1 cellular context compared by ENCODE assay signal in genomic region chr1:18640228-18641004, GRCh38.
TF ChIP-seq lines count a peak whose summit lies in the region.

No MANE protein-coding gene starts in this region.

TF ChIP-seq in HEK293, 187 proteins besides CTCF, POLR2A, EP300 and RAD21 (continued from another document and continues in another):
- peak; percentile 81 for TF ChIP-seq SP7 (tag by site-specific recombination; IDR thresholded peaks at IDR 0.05)
- no peak; the same call in none of the 2 replicates for TF ChIP-seq ZBTB20 (tag by site-specific recombination; IDR thresholded peaks at IDR 0.05)
- peak; percentile 44; the same call in 1 of the 2 replicates for TF ChIP-seq KLF17 (tag by site-specific recombination; IDR thresholded peaks at IDR 0.05)
- TF ChIP-seq ZNF366 (tag by site-specific recombination; conservative IDR thresholded peaks at IDR 0.05) = peak; percentile 14; the same call in 1 of the 2 replicates
- 0 out of 2 replicates have a peak, but pooled peaks have one; percentile 16 for TF ChIP-seq ZNF843 (tag by site-specific recombination; IDR thresholded peaks at IDR 0.05)
- no peak for TF ChIP-seq ZNF114 (tag by site-specific recombination; IDR thresholded peaks at IDR 0.05)
- no peak for TF ChIP-seq ZNF704 (tag by site-specific recombination; IDR thresholded peaks at IDR 0.05)
- TF ChIP-seq ZNF580 (tag by site-specific recombination; IDR thresholded peaks at IDR 0.05) = no peak
- peak; percentile 74 for TF ChIP-seq OSR2 (tag by site-specific recombination; IDR thresholded peaks at IDR 0.05)
- TF ChIP-seq ZNF133 (tag by site-specific recombination; IDR thresholded peaks at IDR 0.05) = no peak
- TF ChIP-seq KLF9 (tag by site-specific recombination; IDR thresholded peaks at IDR 0.05; ENCODE audit: low read depth) = 0 out of 2 replicates have a peak, but pooled peaks have one; percentile 7
- no peak for TF ChIP-seq ZNF670 (tag by site-specific recombination; IDR thresholded peaks at IDR 0.05; ENCODE audit: low read depth)
- TF ChIP-seq, protein P1, sequence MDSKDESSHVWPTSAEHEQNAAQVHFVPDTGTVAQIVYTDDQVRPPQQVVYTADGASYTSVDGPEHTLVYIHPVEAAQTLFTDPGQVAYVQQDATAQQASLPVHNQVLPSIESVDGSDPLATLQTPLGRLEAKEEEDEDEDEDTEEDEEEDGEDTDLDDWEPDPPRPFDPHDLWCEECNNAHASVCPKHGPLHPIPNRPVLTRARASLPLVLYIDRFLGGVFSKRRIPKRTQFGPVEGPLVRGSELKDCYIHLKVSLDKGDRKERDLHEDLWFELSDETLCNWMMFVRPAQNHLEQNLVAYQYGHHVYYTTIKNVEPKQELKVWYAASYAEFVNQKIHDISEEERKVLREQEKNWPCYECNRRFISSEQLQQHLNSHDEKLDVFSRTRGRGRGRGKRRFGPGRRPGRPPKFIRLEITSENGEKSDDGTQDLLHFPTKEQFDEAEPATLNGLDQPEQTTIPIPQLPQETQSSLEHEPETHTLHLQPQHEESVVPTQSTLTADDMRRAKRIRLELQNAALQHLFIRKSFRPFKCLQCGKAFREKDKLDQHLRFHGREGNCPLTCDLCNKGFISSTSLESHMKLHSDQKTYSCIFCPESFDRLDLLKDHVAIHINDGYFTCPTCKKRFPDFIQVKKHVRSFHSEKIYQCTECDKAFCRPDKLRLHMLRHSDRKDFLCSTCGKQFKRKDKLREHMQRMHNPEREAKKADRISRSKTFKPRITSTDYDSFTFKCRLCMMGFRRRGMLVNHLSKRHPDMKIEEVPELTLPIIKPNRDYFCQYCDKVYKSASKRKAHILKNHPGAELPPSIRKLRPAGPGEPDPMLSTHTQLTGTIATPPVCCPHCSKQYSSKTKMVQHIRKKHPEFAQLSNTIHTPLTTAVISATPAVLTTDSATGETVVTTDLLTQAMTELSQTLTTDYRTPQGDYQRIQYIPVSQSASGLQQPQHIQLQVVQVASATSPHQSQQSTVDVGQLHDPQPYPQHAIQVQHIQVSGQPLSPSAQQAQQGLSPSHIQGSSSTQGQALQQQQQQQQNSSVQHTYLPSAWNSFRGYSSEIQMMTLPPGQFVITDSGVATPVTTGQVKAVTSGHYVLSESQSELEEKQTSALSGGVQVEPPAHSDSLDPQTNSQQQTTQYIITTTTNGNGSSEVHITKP (tag by site-specific recombination; IDR thresholded peaks at IDR 0.05) = peak; percentile 85
- TF ChIP-seq KLF10 (tag by site-specific recombination; IDR thresholded peaks at IDR 0.05) = no peak
- TF ChIP-seq ZNF521 (tag by site-specific recombination; IDR thresholded peaks at IDR 0.05) = no peak
- TF ChIP-seq ZNF341 (tag by site-specific recombination; IDR thresholded peaks at IDR 0.05; ENCODE audit: low read depth) = 0 out of 2 replicates have a peak, but pooled peaks have one; percentile 23
- no peak for TF ChIP-seq BCL11A (tag by site-specific recombination; IDR thresholded peaks at IDR 0.05; ENCODE audit: low read depth)
- no peak for TF ChIP-seq ZNF175 (tag by site-specific recombination; IDR thresholded peaks at IDR 0.05)
- no peak for TF ChIP-seq ZSCAN18 (tag by site-specific recombination; IDR thresholded peaks at IDR 0.05)
- no peak for TF ChIP-seq ZNF146 (tag by site-specific recombination; IDR thresholded peaks at IDR 0.05)
- no peak for TF ChIP-seq ZBTB48 (tag by site-specific recombination; IDR thresholded peaks at IDR 0.05)
- no peak for TF ChIP-seq ZEB2 (tag by site-specific recombination; IDR thresholded peaks at IDR 0.05)
- no peak for TF ChIP-seq ZNF2 (tag by site-specific recombination; IDR thresholded peaks at IDR 0.05)
- TF ChIP-seq ZNF423 (tag by site-specific recombination; IDR thresholded peaks at IDR 0.05) = no peak
- no peak for TF ChIP-seq ZNF596 (tag by site-specific recombination; IDR thresholded peaks at IDR 0.05)
- no peak for TF ChIP-seq SALL2 (tag by site-specific recombination; IDR thresholded peaks at IDR 0.05; ENCODE audit: borderline replicate concordance)
- TF ChIP-seq ZFP3 (tag by site-specific recombination; IDR thresholded peaks at IDR 0.05; ENCODE audit: low read depth) = no peak
- TF ChIP-seq ZBTB8A (tag by site-specific recombination; IDR thresholded peaks at IDR 0.05) = no peak
- peak; percentile 36; the same call in 1 of the 2 replicates for TF ChIP-seq PRDM4 (tag by site-specific recombination; IDR thresholded peaks at IDR 0.05)
- no peak for TF ChIP-seq SCRT1 (tag by site-specific recombination; IDR thresholded peaks at IDR 0.05; ENCODE audit: borderline replicate concordance)
- TF ChIP-seq ZNF692 (tag by site-specific recombination; IDR thresholded peaks at IDR 0.05) = no peak
- TF ChIP-seq ZFHX2 (tag by site-specific recombination; conservative IDR thresholded peaks at IDR 0.05) = peak; percentile 80
- no peak for TF ChIP-seq ZNF23 (tag by site-specific recombination; IDR thresholded peaks at IDR 0.05; ENCODE audit: borderline replicate concordance)
- TF ChIP-seq ZNF211 (tag by site-specific recombination; IDR thresholded peaks at IDR 0.05; ENCODE audit: low read depth) = no peak
- TF ChIP-seq ZNF274 (IDR thresholded peaks at IDR 0.05; ENCODE audit: low read length) = no peak
- no peak for TF ChIP-seq ZNF274 (tag by site-specific recombination; IDR thresholded peaks at IDR 0.05; ENCODE audit: borderline replicate concordance)
- no peak for TF ChIP-seq ZNF416 (tag by site-specific recombination; IDR thresholded peaks at IDR 0.05)
- TF ChIP-seq ZNF555 (tag by site-specific recombination; conservative IDR thresholded peaks at IDR 0.05) = no peak
- no peak for TF ChIP-seq HOXA7 (CRISPR knock-in tag; IDR thresholded peaks at IDR 0.05; ENCODE audit: borderline replicate concordance)
- TF ChIP-seq ZNF664 (tag by site-specific recombination; IDR thresholded peaks at IDR 0.05) = no peak
- TF ChIP-seq EGR2 (tag by site-specific recombination; IDR thresholded peaks at IDR 0.05; ENCODE audit: low read depth) = peak; percentile 82
- no peak for TF ChIP-seq ZNF138 (tag by site-specific recombination; IDR thresholded peaks at IDR 0.05; ENCODE audit: borderline replicate concordance)
- TF ChIP-seq FEZF1 (tag by site-specific recombination; IDR thresholded peaks at IDR 0.05) = peak; percentile 46; the same call in 1 of the 2 replicates
- no peak for TF ChIP-seq ZBTB44 (tag by site-specific recombination; IDR thresholded peaks at IDR 0.05)
- TF ChIP-seq YY1 (tag by site-specific recombination; IDR thresholded peaks at IDR 0.05) = no peak
- TF ChIP-seq ZFP69B (tag by site-specific recombination; IDR thresholded peaks at IDR 0.05) = no peak
- TF ChIP-seq ZNF600 (tag by site-specific recombination; IDR thresholded peaks at IDR 0.05) = no peak
- peak; percentile 94 for TF ChIP-seq GLIS1 (tag by site-specific recombination; IDR thresholded peaks at IDR 0.05)
- peak; percentile 79 for TF ChIP-seq WT1 (tag by site-specific recombination; IDR thresholded peaks at IDR 0.05)
- TF ChIP-seq PATZ1 (tag by site-specific recombination; IDR thresholded peaks at IDR 0.05) = peak; percentile 58
- TF ChIP-seq RBAK (tag by site-specific recombination; IDR thresholded peaks at IDR 0.05) = no peak
- TF ChIP-seq, protein P2, sequence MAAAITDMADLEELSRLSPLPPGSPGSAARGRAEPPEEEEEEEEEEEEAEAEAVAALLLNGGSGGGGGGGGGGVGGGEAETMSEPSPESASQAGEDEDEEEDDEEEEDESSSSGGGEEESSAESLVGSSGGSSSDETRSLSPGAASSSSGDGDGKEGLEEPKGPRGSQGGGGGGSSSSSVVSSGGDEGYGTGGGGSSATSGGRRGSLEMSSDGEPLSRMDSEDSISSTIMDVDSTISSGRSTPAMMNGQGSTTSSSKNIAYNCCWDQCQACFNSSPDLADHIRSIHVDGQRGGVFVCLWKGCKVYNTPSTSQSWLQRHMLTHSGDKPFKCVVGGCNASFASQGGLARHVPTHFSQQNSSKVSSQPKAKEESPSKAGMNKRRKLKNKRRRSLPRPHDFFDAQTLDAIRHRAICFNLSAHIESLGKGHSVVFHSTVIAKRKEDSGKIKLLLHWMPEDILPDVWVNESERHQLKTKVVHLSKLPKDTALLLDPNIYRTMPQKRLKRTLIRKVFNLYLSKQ (tag by site-specific recombination; IDR thresholded peaks at IDR 0.05; ENCODE audit: borderline replicate concordance) = no peak
